ENCODE assay signal across 12 cellular contexts in genomic region chr9:33401789-33402188, GRCh38. TPM values are rescaled to one million over a fixed set of nuclear protein-coding genes. Genes with fewer than 3 reads are reported as not detected.
A peak's percentile ranks its signal among the peaks of the same experiment; 100 is the strongest.
DNase-seq lines count a peak whose midpoint lies in the region; ATAC-seq and TF ChIP-seq lines count a peak whose summit lies in the region.
"Not testable (repeated sequence)": the region's sequence is repeated elsewhere in the genome, so short reads cannot be mapped to it uniquely, and the experiment has no call there.
"Had no signal": no experiment of that assay in that cellular context is flagged by ENCODE, and none has a peak within 500 bp of the region (broad histone marks: within the 10 kb centered on the region; RNA-seq: fewer than 3 reads in every experiment).

No MANE protein-coding gene starts in this region.

- H3K4me2 ChIP-seq in neuronal stem cell (ENCODE audit: insufficient read depth, low read length, poor library complexity, severe bottlenecking), result not testable (repeated sequence)

- H3K18ac ChIP-seq in neuronal stem cell (ENCODE audit: low read length), result not testable (repeated sequence)

- H3K4me1 ChIP-seq in ascending aorta (peaks cover 0 to 15% of the 10 kb centered on the region in 2 donors), heart right ventricle (peaks cover 10 to 68% (median 39%) of the 10 kb centered on the region in 9 donors), skeletal muscle tissue (ENCODE audit: control insufficient read depth in 3 of 3, insufficient read depth in 3 of 3, low read length in 3 of 3) (peaks cover 6 to 38% (median 25%) of the 10 kb centered on the region in 3 donors)
- not testable (repeated sequence) for H3K4me1 ChIP-seq in endodermal cell (ENCODE audit: control insufficient read depth, insufficient read depth, low read length); neuronal stem cell (ENCODE audit: control insufficient read depth in 2 of 2, insufficient read depth in 1 of 2, low read depth in 1 of 2, low read length in 2 of 2)

- H3K36me3 ChIP-seq in ascending aorta; endodermal cell (ENCODE audit: control insufficient read depth, insufficient read depth, low read length); heart right ventricle; neuronal stem cell (replicated peaks in 1 of 2; ENCODE audit: control insufficient read depth in 2 of 2, insufficient read depth in 2 of 2, low read length in 2 of 2); skeletal muscle tissue (ENCODE audit: control insufficient read depth in 3 of 3, insufficient read depth in 3 of 3, low read length in 3 of 3): not testable (repeated sequence)

- intact Hi-C loops in ascending aorta (cut with DNase I) (loop anchor here (5.0 kb wide), 1 partner anchor 116 kb away; no protein-coding TSS in a partner anchor), heart right ventricle (cut with DNase I) (loop anchor here in 2 of 10 donors (5.0 to 10.0 kb wide), 2 partner anchors 66 to 113 kb away; no protein-coding TSS in a partner anchor)

- not testable (repeated sequence) for H3K4me3 ChIP-seq in ascending aorta; endodermal cell (ENCODE audit: low read length); neuronal stem cell (ENCODE audit: low read length in 2 of 2)
- H3K4me3 ChIP-seq in heart right ventricle (peak overlapping the region; percentile 38 to 64 (median 58)), skeletal muscle tissue (ENCODE audit: low read length in 3 of 3) (peak overlapping the region; percentile 46 to 77 (median 63))

- H3K36me3 Mint-ChIP-seq in endodermal cell (ENCODE audit: low read depth), result not testable (repeated sequence)

- ATAC-seq in heart right ventricle, result not testable (repeated sequence)

- not testable (repeated sequence) for H4K8ac ChIP-seq in neuronal stem cell (ENCODE audit: low read depth, low read length)

- TF ChIP-seq CTCF in ascending aorta (IDR thresholded peaks at IDR 0.05); endodermal cell (conservative IDR thresholded peaks at IDR 0.05); heart right ventricle (IDR thresholded peaks at IDR 0.05): not testable (repeated sequence)

- WGBS in endodermal cell (ENCODE audit: insufficient coverage in 1 of 2, insufficient read length in 1 of 2), 2 experiments, result 76% methylated on average over 8 of the region's 10 CpGs; no CpG with 5 or more reads in 1 of the 2 experiments
- WGBS in heart right ventricle, 2 donors, result 6 to 35% methylated on average over 9 of the region's 10 CpGs
- WGBS in neuronal stem cell (ENCODE audit: extremely low coverage in 2 of 2, insufficient read length in 2 of 2, insufficient replicate concordance in 1 of 2), 2 donors, result no CpG with 5 or more reads among the region's 10 CpGs

- not testable (repeated sequence) for H2AK5ac ChIP-seq in neuronal stem cell (ENCODE audit: low read depth, low read length)

- H2AFZ ChIP-seq in neuronal stem cell (ENCODE audit: low read length), result peak overlapping the region; percentile 56

- not testable (repeated sequence) for H2BK5ac ChIP-seq in neuronal stem cell (ENCODE audit: low read length)

- H3K23ac ChIP-seq in neuronal stem cell (ENCODE audit: low read depth, low read length, poor library complexity), result not testable (repeated sequence)

- not testable (repeated sequence) for H2BK12ac ChIP-seq in neuronal stem cell (ENCODE audit: low read length)

- not testable (repeated sequence) for H3K9me3 ChIP-seq in ascending aorta; endodermal cell (ENCODE audit: control insufficient read depth, low read length); heart right ventricle; neuronal stem cell (replicated peaks in 1 of 2; ENCODE audit: control insufficient read depth in 2 of 2, insufficient read depth in 1 of 2, low read depth in 1 of 2, low read length in 2 of 2); skeletal muscle tissue (ENCODE audit: control insufficient read depth in 3 of 3, low read length in 3 of 3)

- H3K9me3 Mint-ChIP-seq in endodermal cell, result not testable (repeated sequence)

- H3K4me3 Mint-ChIP-seq in endodermal cell, result not testable (repeated sequence)

- H3K27ac Mint-ChIP-seq in endodermal cell, result peak overlapping the region; percentile 30

- H2BK15ac ChIP-seq in neuronal stem cell (ENCODE audit: low read length), result not testable (repeated sequence)

- not testable (repeated sequence) for H3K27me3 Mint-ChIP-seq in endodermal cell (ENCODE audit: insufficient read depth)

- H3K14ac ChIP-seq in neuronal stem cell (ENCODE audit: low read length), result not testable (repeated sequence)

- not testable (repeated sequence) for DNase-seq in ascending aorta (ENCODE audit: low spot score in 2 of 2); endodermal cell; heart right ventricle; neuronal stem cell (ENCODE audit: low spot score)
- DNase-seq in left kidney (ENCODE audit: low read depth, low spot score), result peak; percentile 63

- not testable (repeated sequence) for H3K4ac ChIP-seq in neuronal stem cell (ENCODE audit: low read length)

- H4K91ac ChIP-seq in neuronal stem cell (ENCODE audit: low read depth, low read length, poor library complexity), result not testable (repeated sequence)

- H2BK120ac ChIP-seq in neuronal stem cell (ENCODE audit: low read depth, low read length), result not testable (repeated sequence)

- peak overlapping the region; percentile 41 to 53 for H3K27ac ChIP-seq in ascending aorta
- H3K27ac ChIP-seq in endodermal cell (ENCODE audit: low read depth, low read length); neuronal stem cell (replicated peaks; ENCODE audit: low read length): not testable (repeated sequence)
- H3K27ac ChIP-seq in heart right ventricle, result peak overlapping the region; percentile 72 to 96 (median 91)
- peak overlapping the region; percentile 68 for H3K27ac ChIP-seq in skeletal muscle tissue (ENCODE audit: low read depth, low read length)

- not testable (repeated sequence) for H3K9ac ChIP-seq in endodermal cell (ENCODE audit: extremely low read depth, low read length, poor library complexity, severe bottlenecking); neuronal stem cell (ENCODE audit: low read depth, low read length, poor library complexity)
- H3K9ac ChIP-seq in skeletal muscle tissue (ENCODE audit: low read depth in 1 of 3, low read length in 3 of 3), result peak overlapping the region; percentile 57 to 87 (median 71)

- H3K4me1 Mint-ChIP-seq in endodermal cell, result peaks cover 14% of the 10 kb centered on the region

- not testable (repeated sequence) for H3K27me3 ChIP-seq in ascending aorta; endodermal cell (ENCODE audit: control insufficient read depth, insufficient read depth, low read length, poor library complexity, severe bottlenecking); heart right ventricle; neuronal stem cell (ENCODE audit: control insufficient read depth in 3 of 3, insufficient read depth in 3 of 3, low read depth in 1 of 3, low read length in 3 of 3); skeletal muscle tissue (ENCODE audit: control insufficient read depth in 3 of 3, insufficient read depth in 3 of 3, low read length in 3 of 3)

- H3K79me1 ChIP-seq in neuronal stem cell (ENCODE audit: low read depth, low read length), result not testable (repeated sequence)

RNA-seq across cellular contexts. Expression of gene AQP7, which starts 0.6 kb away (rescaled TPM):
- total RNA-seq in ascending aorta (18.9 TPM), endodermal cell (under 1 TPM in 1 of 2 donors, not detected in 1; 0.38 TPM), heart right ventricle (100 to 1,000 TPM in 9 of 10 donors, 10 to 100 TPM in 1; 80.2 to 250 (median 133) TPM), skeletal muscle tissue (6.3 TPM)
- not detected for polyA plus RNA-seq in endodermal cell (2013, experiment 1 of 2)
- 0.37 TPM for polyA plus RNA-seq in endodermal cell (2013, experiment 2 of 2)
- polyA plus RNA-seq in heart right ventricle, result 100 to 1,000 TPM in 1 of 2 donors, 10 to 100 TPM in 1; 28.2 to 255 TPM
- polyA plus RNA-seq in neuronal stem cell (2013, experiment 1 of 2), result not detected
- not detected for polyA plus RNA-seq in neuronal stem cell (2013, experiment 2 of 2)
- total RNA-seq: CD8-positive, alpha-beta memory T cell; GM12878; H7; HFFc6; HT1080 had no signal
- polyA plus RNA-seq: CD8-positive, alpha-beta memory T cell had no signal

RNA-seq across cellular contexts. Expression of gene AQP3, which starts 45.6 kb away (rescaled TPM):
- total RNA-seq in ascending aorta (12.7 TPM), endodermal cell (1 to 10 TPM; 2.2 to 2.7 TPM), heart right ventricle (10 to 100 TPM in 5 of 10 donors, 1 to 10 TPM in 5; 1.9 to 37.2 (median 10.1) TPM), skeletal muscle tissue (6.8 TPM)
- polyA plus RNA-seq in endodermal cell (2013, experiment 1 of 2), result 3.4 TPM
- 2.7 TPM for polyA plus RNA-seq in endodermal cell (2013, experiment 2 of 2)
- 10 to 100 TPM in 1 of 2 donors, 1 to 10 TPM in 1; 9.2 to 14.4 TPM for polyA plus RNA-seq in heart right ventricle
- polyA plus RNA-seq in neuronal stem cell (2013, experiment 1 of 2), result 0.96 TPM
- 1.1 TPM for polyA plus RNA-seq in neuronal stem cell (2013, experiment 2 of 2)
- total RNA-seq: G401 had no signal
